9 cellular contexts compared by ENCODE assay signal in genomic region chr11:22304337-22304961, GRCh38. TPM values are rescaled to one million over a fixed set of nuclear protein-coding genes. Genes with fewer than 3 reads are reported as not detected.
DNase-seq lines count a peak whose midpoint lies in the region; ATAC-seq and TF ChIP-seq lines count a peak whose summit lies in the region.
"Had no signal": no experiment of that assay in that cellular context is flagged by ENCODE, and none has a peak within 500 bp of the region (broad histone marks: within the 10 kb centered on the region; RNA-seq: fewer than 3 reads in every experiment).

No MANE protein-coding gene starts in this region.

- BruUV-seq in MCF 10A (replicated peaks; lab: Mats Ljungman, UMichigan): no TSS peak

- no peak overlapping the region for H3K27ac Mint-ChIP-seq in MCF 10A (ENCODE audit: low read depth, unreplicated experiment)
- no peak overlapping the region for H3K27ac Mint-ChIP-seq in activated T-helper 1 cell treated with anti-CD3 and anti-CD28 coated beads, Interleukin-12 subunit alpha, Interleukin-12 subunit beta, Interleukin-2, Interleukin-4 antibody, amounts not matched to agents 30 ng/mL and 10 ng/mL and 1 ng/mL, durations not matched to agents 14 hours and 24 hours and 36 hours

- no peaks in the 10 kb centered on the region for H3K79me2 ChIP-seq in DOHH2 (ENCODE audit: control insufficient read depth, low read length)

- H3K9me3 Mint-ChIP-seq in MCF 10A (ENCODE audit: unreplicated experiment): no peaks in the 10 kb centered on the region
- no peaks in the 10 kb centered on the region for H3K9me3 Mint-ChIP-seq in activated T-helper 1 cell treated with anti-CD3 and anti-CD28 coated beads, Interleukin-12 subunit alpha, Interleukin-12 subunit beta, Interleukin-2, Interleukin-4 antibody, amounts not matched to agents 30 ng/mL and 10 ng/mL and 1 ng/mL, durations not matched to agents 14 hours and 24 hours and 36 hours

- H3K4me1 ChIP-seq in DOHH2 (ENCODE audit: control insufficient read depth, low read length) (no peaks in the 10 kb centered on the region), lung (ENCODE audit: control insufficient read depth in 2 of 2, insufficient read depth in 2 of 2, low read length in 2 of 2) (no peaks in the 10 kb centered on the region)
- H3K4me1 ChIP-seq: SJSA1 had no signal

- intact Hi-C loops in MCF 10A (cut with micrococcal nuclease): loop anchor here (1.0 to 2.0 kb wide), 3 partner anchors 59 to 1656 kb away; no protein-coding TSS in a partner anchor
- intact Hi-C loops in activated T-helper 1 cell treated with anti-CD3 and anti-CD28 coated beads, Interleukin-12 subunit alpha, Interleukin-12 subunit beta, Interleukin-2, Interleukin-4 antibody, amounts not matched to agents 30 ng/mL and 10 ng/mL and 1 ng/mL, durations not matched to agents 14 hours and 24 hours and 36 hours (cut with micrococcal nuclease): loop anchor here (1.0 to 5.0 kb wide), 2 partner anchors 59 to 132 kb away; no protein-coding TSS in a partner anchor

- H3K9me3 ChIP-seq in DOHH2 (ENCODE audit: control insufficient read depth, insufficient read depth, low read length) (no peaks in the 10 kb centered on the region), lung (ENCODE audit: control insufficient read depth in 2 of 2, insufficient read depth in 1 of 2, low read length in 1 of 2) (no peaks in the 10 kb centered on the region)
- H3K9me3 ChIP-seq: SJSA1 had no signal

- ATAC-seq in HG02852 (IDR thresholded peaks at IDR 0.05; ENCODE audit: unreplicated experiment): peak; percentile 61
- ATAC-seq in lung (ENCODE audit: insufficient read depth, low FRiP score): no peak
- no peak for ATAC-seq in HG02610 (IDR thresholded peaks at IDR 0.05; ENCODE audit: unreplicated experiment)
- ATAC-seq in GM19328 (IDR thresholded peaks at IDR 0.05; ENCODE audit: unreplicated experiment): no peak

- CTCF ChIA-PET in MCF 10A (lab: Yijun Ruan, JAX): interaction anchor here (0.6 to 5.1 kb wide), 14 partner anchors 11 to 1656 kb away, joined by 3 to 35 read pairs (median 6); no protein-coding TSS in a partner anchor

- no peaks in the 10 kb centered on the region for H3K4me1 Mint-ChIP-seq in MCF 10A (ENCODE audit: insufficient read depth, unreplicated experiment)
- no peaks in the 10 kb centered on the region for H3K4me1 Mint-ChIP-seq in activated T-helper 1 cell treated with anti-CD3 and anti-CD28 coated beads, Interleukin-12 subunit alpha, Interleukin-12 subunit beta, Interleukin-2, Interleukin-4 antibody, amounts not matched to agents 30 ng/mL and 10 ng/mL and 1 ng/mL, durations not matched to agents 14 hours and 24 hours and 36 hours (ENCODE audit: low read depth)

- H3K4me3 ChIP-seq in DOHH2 (ENCODE audit: low read length) (no peak overlapping the region), lung (no peak overlapping the region)
- H3K4me3 ChIP-seq: SJSA1 had no signal

- H3K36me3 Mint-ChIP-seq in MCF 10A (ENCODE audit: insufficient read depth, unreplicated experiment): no peaks in the 10 kb centered on the region
- H3K36me3 Mint-ChIP-seq in activated T-helper 1 cell treated with anti-CD3 and anti-CD28 coated beads, Interleukin-12 subunit alpha, Interleukin-12 subunit beta, Interleukin-2, Interleukin-4 antibody, amounts not matched to agents 30 ng/mL and 10 ng/mL and 1 ng/mL, durations not matched to agents 14 hours and 24 hours and 36 hours (ENCODE audit: low read depth): no peaks in the 10 kb centered on the region

- no peaks in the 10 kb centered on the region for H4K20me1 ChIP-seq in DOHH2 (ENCODE audit: control insufficient read depth, insufficient read depth, low read depth, low read length)

- H3K36me3 ChIP-seq in DOHH2 (ENCODE audit: control insufficient read depth, low read length) (no peaks in the 10 kb centered on the region), lung (ENCODE audit: control insufficient read depth in 2 of 2, insufficient read depth in 2 of 2, low read length in 2 of 2) (no peaks in the 10 kb centered on the region)
- H3K36me3 ChIP-seq: SJSA1 had no signal

- WGBS in lung, 2 donors: 47 to 53% methylated on average over 5 of the region's 5 CpGs

- no peak overlapping the region for H3K4me2 ChIP-seq in DOHH2 (ENCODE audit: low read length)

- H3K27me3 ChIP-seq in DOHH2 (ENCODE audit: control insufficient read depth, low read length) (peaks cover 4% of the 10 kb centered on the region; the same call in 1 of the 2 replicates), lung (ENCODE audit: control insufficient read depth, insufficient read depth) (no peaks in the 10 kb centered on the region)
- H3K27me3 ChIP-seq: SJSA1 had no signal

- no peaks in the 10 kb centered on the region for H3F3A ChIP-seq in DOHH2 (ENCODE audit: control insufficient read depth, insufficient read depth)

- TF ChIP-seq CTCF in DOHH2 (IDR thresholded peaks at IDR 0.05; ENCODE audit: low read depth, low read length, poor library complexity, severe bottlenecking): peak; percentile 58
- TF ChIP-seq CTCF in MCF 10A (IDR thresholded peaks at IDR 0.05; ENCODE audit: unreplicated experiment): peak; percentile 44
- TF ChIP-seq CTCF in lung (IDR thresholded peaks at IDR 0.05; ENCODE audit: control extremely low read depth, extremely low read depth): peak; percentile 36

- H3K27ac ChIP-seq in DOHH2 (ENCODE audit: low read depth, low read length): no peak overlapping the region
- H3K27ac ChIP-seq in lung (ENCODE audit: low read depth in 1 of 2, low read length in 1 of 2): no peak overlapping the region
- H3K27ac ChIP-seq: SJSA1 had no signal

- H3K4me3 Mint-ChIP-seq in MCF 10A (ENCODE audit: unreplicated experiment): no peak overlapping the region
- H3K4me3 Mint-ChIP-seq in activated T-helper 1 cell treated with anti-CD3 and anti-CD28 coated beads, Interleukin-12 subunit alpha, Interleukin-12 subunit beta, Interleukin-2, Interleukin-4 antibody, amounts not matched to agents 30 ng/mL and 10 ng/mL and 1 ng/mL, durations not matched to agents 14 hours and 24 hours and 36 hours: no peak overlapping the region

- no peaks in the 10 kb centered on the region for H3K9me2 ChIP-seq in DOHH2 (replicated peaks; ENCODE audit: control insufficient read depth, low read length)

- POLR2A ChIA-PET in MCF 10A (lab: Yijun Ruan, JAX): no interaction called here

- H3K27me3 Mint-ChIP-seq in MCF 10A (ENCODE audit: insufficient read depth, unreplicated experiment): peaks cover 49% of the 10 kb centered on the region
- H3K27me3 Mint-ChIP-seq in activated T-helper 1 cell treated with anti-CD3 and anti-CD28 coated beads, Interleukin-12 subunit alpha, Interleukin-12 subunit beta, Interleukin-2, Interleukin-4 antibody, amounts not matched to agents 30 ng/mL and 10 ng/mL and 1 ng/mL, durations not matched to agents 14 hours and 24 hours and 36 hours (ENCODE audit: insufficient read depth): peaks cover 5% of the 10 kb centered on the region

- peak; percentile 69 for DNase-seq in NCI-H2227 treated with DMSO at 0.1 percent for 48 hours (lab: John Stamatoyannopoulos, UW)
- peak; percentile 36 for DNase-seq in MCF 10A (ENCODE audit: unreplicated experiment)
- no peak for DNase-seq in lung (ENCODE audit: low spot score)
- no peak for DNase-seq in activated T-helper 1 cell treated with anti-CD3 and anti-CD28 coated beads, Interleukin-12 subunit alpha, Interleukin-12 subunit beta, Interleukin-2, Interleukin-4 antibody, amounts not matched to agents 30 ng/mL and 10 ng/mL and 1 ng/mL, durations not matched to agents 14 hours and 24 hours and 36 hours (ENCODE audit: low spot score)

RNA-seq across cellular contexts. Expression of gene SLC17A6, which starts 33.7 kb away (rescaled TPM):
- total RNA-seq in MCF 10A (2022): not detected in 2 replicates
- total RNA-seq in lung: not detected
- polyA plus RNA-seq in lung: not detected
- total RNA-seq in activated T-helper 1 cell treated with anti-CD3 and anti-CD28 coated beads, Interleukin-12 subunit alpha, Interleukin-12 subunit beta, Interleukin-2, Interleukin-4 antibody, amounts not matched to agents 30 ng/mL and 10 ng/mL and 1 ng/mL, durations not matched to agents 14 hours and 24 hours and 36 hours: not detected in 2 replicates
- total RNA-seq: SJSA1 had no signal

Comparison
In these comparisons a context has a peak if more than half of its experiments do, and no peak if none do; other contexts are left out.
1. DNase-seq: peak in NCI-H2227 treated with DMSO at 0.1 percent for 48 hours (single experiment) and MCF 10A (single experiment); none in lung (single experiment) and activated T-helper 1 cell treated with anti-CD3 and anti-CD28 coated beads, Interleukin-12 subunit alpha, Interleukin-12 subunit beta, Interleukin-2, Interleukin-4 antibody, amounts not matched to agents 30 ng/mL and 10 ng/mL and 1 ng/mL, durations not matched to agents 14 hours and 24 hours and 36 hours (single experiment).
2. Peak in every context shown above with its lines, with median percentiles within 50 percentile points of each other: CTCF ChIP-seq.